Comparison of ENCODE assay signal across 1 cellular context in genomic region chr1:93179886-93180722, GRCh38.
A peak's percentile ranks its signal among the peaks of the same experiment; 100 is the strongest.
TF ChIP-seq lines count a peak whose summit lies in the region.

Gene TMED5 (minus strand): TSS chr1:93180413. CDS start chr1:93180242, 171 bp downstream.

TF ChIP-seq in HepG2, 621 proteins besides CTCF, POLR2A, EP300 and RAD21 (continued from another document and continues in another):
- TF ChIP-seq DBP (CRISPR knock-in tag; IDR thresholded peaks at IDR 0.05; ENCODE audit: not compliant biosample characterization) (peak; percentile 39), PATZ1 (CRISPR knock-in tag; IDR thresholded peaks at IDR 0.05) (peak; percentile 76; the same call in 1 of the 2 replicates), ZNF513 (CRISPR knock-in tag; conservative IDR thresholded peaks at IDR 0.05) (no peak), TGIF2 (CRISPR knock-in tag; IDR thresholded peaks at IDR 0.05) (peak; percentile 42; the same call in 1 of the 2 replicates), HIC2 (CRISPR knock-in tag; IDR thresholded peaks at IDR 0.05; ENCODE audit: low read depth) (no peak; the same call in 1 of the 2 replicates), ZNF232 (CRISPR knock-in tag; IDR thresholded peaks at IDR 0.05; ENCODE audit: borderline replicate concordance) (0 out of 2 replicates have a peak, but pooled peaks have one; percentile 42), NFYB (CRISPR knock-in tag; IDR thresholded peaks at IDR 0.05) (peak; percentile 80), ZNF720 (CRISPR knock-in tag; IDR thresholded peaks at IDR 0.05) (no peak), ZBTB8A (CRISPR knock-in tag; IDR thresholded peaks at IDR 0.05; ENCODE audit: borderline replicate concordance, low read depth) (no peak), ZFX (CRISPR knock-in tag; IDR thresholded peaks at IDR 0.05; ENCODE audit: low read depth) (peak; percentile 82), HNF4G (IDR thresholded peaks at IDR 0.05; ENCODE audit: borderline replicate concordance, low read depth, low read length) (no peak), HNF4G (CRISPR knock-in tag; IDR thresholded peaks at IDR 0.05; ENCODE audit: borderline replicate concordance, low read depth) (0 out of 2 replicates have a peak, but pooled peaks have one; percentile 64), ZNF333 (CRISPR knock-in tag; IDR thresholded peaks at IDR 0.05; ENCODE audit: borderline replicate concordance) (peak; percentile 95; the same call in 1 of the 2 replicates), MAX (IDR thresholded peaks at IDR 0.05) (peak; percentile 75), ZNF225 (CRISPR knock-in tag; IDR thresholded peaks at IDR 0.05) (peak; percentile 95), NKX3-1 (CRISPR knock-in tag; IDR thresholded peaks at IDR 0.05) (peak; percentile 50; the same call in 1 of the 2 replicates), ZNF713 (CRISPR knock-in tag; IDR thresholded peaks at IDR 0.05) (no peak), MAFF (IDR thresholded peaks at IDR 0.05; ENCODE audit: low read depth, low read length) (no peak), ZBTB26 (CRISPR knock-in tag; IDR thresholded peaks at IDR 0.05; ENCODE audit: borderline replicate concordance) (peak; percentile 29; the same call in 1 of the 2 replicates), TP53 (CRISPR knock-in tag; conservative IDR thresholded peaks at IDR 0.05) (no peak), CENPX (CRISPR knock-in tag; IDR thresholded peaks at IDR 0.05) (no peak), ZFYVE20 (CRISPR knock-in tag; IDR thresholded peaks at IDR 0.05; ENCODE audit: borderline replicate concordance, low read depth) (no peak), ATF1 (CRISPR knock-in tag; IDR thresholded peaks at IDR 0.05) (no peak), AHDC1 (CRISPR knock-in tag; IDR thresholded peaks at IDR 0.05; ENCODE audit: borderline replicate concordance) (no peak), FOXJ3 (CRISPR knock-in tag; IDR thresholded peaks at IDR 0.05; ENCODE audit: borderline replicate concordance) (peak; percentile 69; the same call in 1 of the 2 replicates), TCF7L2 (IDR thresholded peaks at IDR 0.05; ENCODE audit: low read depth, low read length) (no peak), ZNF792 (CRISPR knock-in tag; IDR thresholded peaks at IDR 0.05) (peak; percentile 40; the same call in 1 of the 2 replicates), SMARCE1 (IDR thresholded peaks at IDR 0.05; ENCODE audit: borderline replicate concordance) (no peak), POGZ (CRISPR knock-in tag; IDR thresholded peaks at IDR 0.05) (peak; percentile 48; the same call in 1 of the 2 replicates), E2F1 (CRISPR knock-in tag; IDR thresholded peaks at IDR 0.05) (peak; percentile 91; the same call in 1 of the 2 replicates), HMG20A (CRISPR knock-in tag; IDR thresholded peaks at IDR 0.05; ENCODE audit: borderline replicate concordance) (no peak; the same call in 1 of the 2 replicates), ZNF30 (CRISPR knock-in tag; IDR thresholded peaks at IDR 0.05) (no peak), MAF1 (CRISPR knock-in tag; IDR thresholded peaks at IDR 0.05; ENCODE audit: borderline replicate concordance) (peak; percentile 92; the same call in 1 of the 2 replicates), RAD51 (IDR thresholded peaks at IDR 0.05; ENCODE audit: borderline replicate concordance) (no peak), FOSL2 (CRISPR knock-in tag; IDR thresholded peaks at IDR 0.05) (0 out of 2 replicates have a peak, but pooled peaks have one; percentile 7), ATM (IDR thresholded peaks at IDR 0.05; ENCODE audit: borderline replicate concordance) (no peak), ZNF607 (CRISPR knock-in tag; IDR thresholded peaks at IDR 0.05; ENCODE audit: borderline replicate concordance) (peak; percentile 38; the same call in 1 of the 2 replicates), ZUFSP (CRISPR knock-in tag; IDR thresholded peaks at IDR 0.05; ENCODE audit: borderline replicate concordance) (no peak), ZNF567 (CRISPR knock-in tag; IDR thresholded peaks at IDR 0.05; ENCODE audit: borderline replicate concordance) (peak; percentile 88), IKZF5 (CRISPR knock-in tag; IDR thresholded peaks at IDR 0.05) (peak; percentile 39; the same call in 1 of the 2 replicates), ZNF781 (CRISPR knock-in tag; IDR thresholded peaks at IDR 0.05; ENCODE audit: borderline replicate concordance, not compliant biosample characterization) (peak; percentile 96), ZNF350 (CRISPR knock-in tag; IDR thresholded peaks at IDR 0.05; ENCODE audit: borderline replicate concordance, low read depth) (peak; percentile 85), ZNF552 (CRISPR knock-in tag; IDR thresholded peaks at IDR 0.05; ENCODE audit: borderline replicate concordance) (peak; percentile 81; the same call in 1 of the 2 replicates), SSRP1 (CRISPR knock-in tag; IDR thresholded peaks at IDR 0.05) (no peak), PAF1 (CRISPR knock-in tag; IDR thresholded peaks at IDR 0.05) (no peak)
